Comparison of ENCODE assay signal across 17 cellular contexts in genomic region chr11:93605638-93606037, GRCh38. TPM values are rescaled to one million over a fixed set of nuclear protein-coding genes. Genes with fewer than 3 reads are reported as not detected.
DNase-seq lines count a peak whose midpoint lies in the region; ATAC-seq and TF ChIP-seq lines count a peak whose summit lies in the region.
"Had no signal": no experiment of that assay in that cellular context is flagged by ENCODE, and none has a peak within 500 bp of the region (broad histone marks: within the 10 kb centered on the region; RNA-seq: fewer than 3 reads in every experiment).

No MANE protein-coding gene starts in this region.

- no peak overlapping the region for H2BK15ac ChIP-seq in neuronal stem cell (ENCODE audit: low read length)

- H3K14ac ChIP-seq in neuronal stem cell (ENCODE audit: low read length), result no peak overlapping the region

- peaks cover 20% of the 10 kb centered on the region for H3K4me1 Mint-ChIP-seq in GM23338
- H3K4me1 Mint-ChIP-seq in brain, result peaks cover 15% of the 10 kb centered on the region
- no peaks in the 10 kb centered on the region for H3K4me1 Mint-ChIP-seq in immature natural killer cell
- H3K4me1 Mint-ChIP-seq: B cell had no signal

- H3K4ac ChIP-seq in neuronal stem cell (ENCODE audit: low read length), result no peak overlapping the region

- H3K4me3 Mint-ChIP-seq in GM23338, result no peak overlapping the region
- H3K4me3 Mint-ChIP-seq in brain, result peak overlapping the region in 1 of 5 experiments; percentile 8
- H3K4me3 Mint-ChIP-seq in immature natural killer cell, result no peak overlapping the region
- H3K4me3 Mint-ChIP-seq: B cell; CD8-positive, alpha-beta T cell; HFFc6 had no signal

- H3K79me1 ChIP-seq in neuronal stem cell (ENCODE audit: low read depth, low read length), result no peaks in the 10 kb centered on the region

- no peak overlapping the region for H2BK12ac ChIP-seq in neuronal stem cell (ENCODE audit: low read length)

- no peak overlapping the region; the same call in 1 of the 2 replicates for H2AFZ ChIP-seq in GM23338
- peak overlapping the region; percentile 48 for H2AFZ ChIP-seq in neuronal stem cell (ENCODE audit: low read length)
- H2AFZ ChIP-seq: GM23248 had no signal

- H3K27ac Mint-ChIP-seq in GM23338 (no peak overlapping the region), brain (peak overlapping the region in 3 of 5 experiments; percentile 34 to 60 (median 55)), immature natural killer cell (no peak overlapping the region)
- H3K27ac Mint-ChIP-seq: B cell; CD8-positive, alpha-beta T cell; HFFc6 had no signal

- H4K91ac ChIP-seq in neuronal stem cell (ENCODE audit: low read depth, low read length, poor library complexity), result no peak overlapping the region

- no peak overlapping the region for H3K27ac ChIP-seq in GM23338 (ENCODE audit: low read depth)
- H3K27ac ChIP-seq in HUES64 (ENCODE audit: low read depth, low read length), result peak overlapping the region; percentile 7; the same call in 1 of the 2 replicates
- no peak overlapping the region for H3K27ac ChIP-seq in neuronal stem cell (replicated peaks; ENCODE audit: low read length)
- H3K27ac ChIP-seq: BLaER1 treated with 17β-estradiol and CSF1 and Interleukin-3, amounts not matched to agents 10 nM and 100 nM; GM23248 had no signal

- ATAC-seq in GM23338, result no peak
- ATAC-seq: CD8-positive, alpha-beta T cell; HCT116 had no signal

- no peaks in the 10 kb centered on the region for H3K27me3 ChIP-seq in GM23338 (ENCODE audit: insufficient read depth)
- H3K27me3 ChIP-seq in HUES64 (ENCODE audit: insufficient read depth, low read length), result no peaks in the 10 kb centered on the region
- H3K27me3 ChIP-seq in neuronal stem cell (ENCODE audit: control insufficient read depth in 3 of 3, insufficient read depth in 3 of 3, low read depth in 1 of 3, low read length in 3 of 3), result peaks cover 0 to 6% (median 0%) of the 10 kb centered on the region in 3 experiments
- H3K27me3 ChIP-seq: BLaER1 treated with 17β-estradiol and CSF1 and Interleukin-3, amounts not matched to agents 10 nM and 100 nM had no signal

- no peak overlapping the region for H3K9ac ChIP-seq in HUES64 (ENCODE audit: low read depth, low read length)
- H3K9ac ChIP-seq in neuronal stem cell (ENCODE audit: low read depth, low read length, poor library complexity), result no peak overlapping the region
- H3K9ac ChIP-seq: BLaER1 treated with 17β-estradiol and CSF1 and Interleukin-3, amounts not matched to agents 10 nM and 100 nM; GM23248 had no signal

- no peak overlapping the region for H2AK5ac ChIP-seq in neuronal stem cell (ENCODE audit: low read depth, low read length)

- H2BK120ac ChIP-seq in neuronal stem cell (ENCODE audit: low read depth, low read length), result no peak overlapping the region

- H3K18ac ChIP-seq in neuronal stem cell (ENCODE audit: low read length), result no peak overlapping the region

- no peak overlapping the region for H3K23ac ChIP-seq in neuronal stem cell (ENCODE audit: low read depth, low read length, poor library complexity)

- H3F3A ChIP-seq in GM23338 (replicated peaks; ENCODE audit: low read depth), result 0 out of 2 replicates have a peak, but pooled peaks cover 5% of the 10 kb centered on the region

- H3K9me3 Mint-ChIP-seq in GM23338, result no peaks in the 10 kb centered on the region
- peaks cover 0 to 3% (median 0%) of the 10 kb centered on the region in 5 experiments for H3K9me3 Mint-ChIP-seq in brain
- no peaks in the 10 kb centered on the region for H3K9me3 Mint-ChIP-seq in immature natural killer cell
- H3K9me3 Mint-ChIP-seq: CD8-positive, alpha-beta T cell; HFFc6 had no signal

- no peaks in the 10 kb centered on the region for H3K79me2 ChIP-seq in GM23338 (replicated peaks; ENCODE audit: insufficient read depth)

- DNase-seq in GM23338 (ENCODE audit: low spot score), result no peak
- DNase-seq in neuronal stem cell (ENCODE audit: low spot score), result no peak
- DNase-seq in NCI-H774 (lab: John Stamatoyannopoulos, UW), result no peak
- DNase-seq in GM19240 (ENCODE audit: insufficient read length, low spot score), result no peak
- no peak for DNase-seq in immature natural killer cell
- DNase-seq: Calu3; CD8-positive, alpha-beta T cell; DMS79 treated with DMSO at 0.1 percent for 48 hours; GF-D8; GM23248; H7; HFFc6 had no signal

- no peaks in the 10 kb centered on the region for H3K9me2 ChIP-seq in GM23338 (ENCODE audit: insufficient read depth)

- TF ChIP-seq CTCF in GM23338 (conservative IDR thresholded peaks at IDR 0.05; ENCODE audit: low read depth in 2 of 2), result no peak
- TF ChIP-seq CTCF in brain (conservative IDR thresholded peaks at IDR 0.05), result no peak

- WGBS in HUES64, result 57% methylated on average over 2 of the region's 2 CpGs
- no CpG with 5 or more reads among the region's 2 CpGs for WGBS in neuronal stem cell (ENCODE audit: extremely low coverage in 2 of 2, insufficient read length in 2 of 2, insufficient replicate concordance in 1 of 2), 2 donors

- H3K36me3 ChIP-seq in GM23338 (ENCODE audit: insufficient read depth), result no peaks in the 10 kb centered on the region
- H3K36me3 ChIP-seq in HUES64 (ENCODE audit: insufficient read depth, low read length), result no peaks in the 10 kb centered on the region
- H3K36me3 ChIP-seq in neuronal stem cell (replicated peaks in 1 of 2; ENCODE audit: control insufficient read depth in 2 of 2, insufficient read depth in 2 of 2, low read length in 2 of 2), result no peaks in the 10 kb centered on the region
- H3K36me3 ChIP-seq: BLaER1 treated with 17β-estradiol and CSF1 and Interleukin-3, amounts not matched to agents 10 nM and 100 nM had no signal

- no peak overlapping the region for H3K4me3 ChIP-seq in GM23338
- no peak overlapping the region for H3K4me3 ChIP-seq in HUES64 (ENCODE audit: low read length)
- H3K4me3 ChIP-seq in neuronal stem cell (ENCODE audit: low read length in 2 of 2), result no peak overlapping the region
- H3K4me3 ChIP-seq: BLaER1 treated with 17β-estradiol and CSF1 and Interleukin-3, amounts not matched to agents 10 nM and 100 nM; GM23248 had no signal

- no peaks in the 10 kb centered on the region for H4K20me1 ChIP-seq in GM23338 (replicated peaks; ENCODE audit: insufficient read depth)
- H4K20me1 ChIP-seq: BLaER1 treated with 17β-estradiol and CSF1 and Interleukin-3, amounts not matched to agents 10 nM and 100 nM had no signal

- no peak overlapping the region for H2BK5ac ChIP-seq in neuronal stem cell (ENCODE audit: low read length)

- H4K8ac ChIP-seq in neuronal stem cell (ENCODE audit: low read depth, low read length), result no peak overlapping the region

- H3K27me3 Mint-ChIP-seq in GM23338 (ENCODE audit: insufficient read depth, low read depth, poor library complexity) (peaks cover 1% of the 10 kb centered on the region), brain (no peaks in the 10 kb centered on the region), immature natural killer cell (ENCODE audit: low read depth in 3 of 3) (peaks cover 0 to 4% (median 2%) of the 10 kb centered on the region in 3 donors)

- H3K4me2 ChIP-seq in GM23338 (0 out of 2 replicates have a peak overlapping the region, but pooled peaks have one; percentile 24), neuronal stem cell (ENCODE audit: insufficient read depth, low read length, poor library complexity, severe bottlenecking) (no peak overlapping the region)
- H3K4me2 ChIP-seq: BLaER1 treated with 17β-estradiol and CSF1 and Interleukin-3, amounts not matched to agents 10 nM and 100 nM had no signal

- H3K36me3 Mint-ChIP-seq in GM23338 (ENCODE audit: low read depth) (no peaks in the 10 kb centered on the region), brain (no peaks in the 10 kb centered on the region), immature natural killer cell (no peaks in the 10 kb centered on the region)
- H3K36me3 Mint-ChIP-seq: CD8-positive, alpha-beta T cell had no signal

- H3K4me1 ChIP-seq in GM23338 (ENCODE audit: insufficient read depth) (peaks cover 24% of the 10 kb centered on the region), HUES64 (ENCODE audit: insufficient read depth, low read length) (peaks cover 23% of the 10 kb centered on the region), neuronal stem cell (ENCODE audit: control insufficient read depth in 2 of 2, insufficient read depth in 1 of 2, low read depth in 1 of 2, low read length in 2 of 2) (peaks cover 0 to 2% of the 10 kb centered on the region in 2 donors)

- H3K9me3 ChIP-seq in HUES64 (ENCODE audit: insufficient read depth, low read depth, low read length), result no peaks in the 10 kb centered on the region
- no peaks in the 10 kb centered on the region for H3K9me3 ChIP-seq in neuronal stem cell (replicated peaks in 1 of 2; ENCODE audit: control insufficient read depth in 2 of 2, insufficient read depth in 1 of 2, low read depth in 1 of 2, low read length in 2 of 2)
- H3K9me3 ChIP-seq: BLaER1 treated with 17β-estradiol and CSF1 and Interleukin-3, amounts not matched to agents 10 nM and 100 nM had no signal

TF ChIP-seq in GM23338, 12 proteins besides CTCF, POLR2A, EP300 and RAD21 (continues in another document):
- no peak for TF ChIP-seq ETS1 (IDR thresholded peaks at IDR 0.05)

RNA-seq across cellular contexts. Expression of gene CEP295, which starts 55.8 kb away (rescaled TPM):
- total RNA-seq in GM23338 (2014; rRNA removed; shearing (Covaris generic)), result 16.5 and 25.8 TPM in 2 replicates
- polyA plus RNA-seq in GM23338 (2016; fragmentation: Nextera tagmentation; extraction: Ambion mirVana), result 5.7 and 7.4 TPM in 2 replicates
- polyA plus RNA-seq in HUES64 (2013, experiment 1 of 2), result 9.5 TPM
- polyA plus RNA-seq in HUES64 (2013, experiment 2 of 2), result 13.7 TPM
- 1.6 TPM for polyA plus RNA-seq in brain (ENCODE audit: insufficient read depth, low read depth, low replicate concordance)
- 15.7 TPM for polyA plus RNA-seq in neuronal stem cell (2013, experiment 1 of 2)
- polyA plus RNA-seq in neuronal stem cell (2013, experiment 2 of 2), result 14.4 TPM
- 1 to 10 TPM in 2 of 3 donors, under 1 TPM in 1; 0.51 to 1.8 (median 1.6) TPM for polyA plus RNA-seq in immature natural killer cell

Comparison
In these comparisons a context has a peak if more than half of its experiments do, and no peak if none do; other contexts are left out.
1. H3K27ac Mint-ChIP-seq: peak in brain (3 of 5); none in GM23338 (single experiment) and immature natural killer cell (0 of 6).